17 cellular contexts compared by ENCODE assay signal in genomic region chr7:101167645-101168411, GRCh38. TPM values are rescaled to one million over a fixed set of nuclear protein-coding genes. Genes with fewer than 3 reads are reported as not detected.
A peak's percentile ranks its signal among the peaks of the same experiment; 100 is the strongest.
DNase-seq lines count a peak whose midpoint lies in the region; ATAC-seq, FAIRE-seq and TF ChIP-seq lines count a peak whose summit lies in the region.
"Had no signal": no experiment of that assay in that cellular context is flagged by ENCODE, and none has a peak within 500 bp of the region (broad histone marks: within the 10 kb centered on the region; RNA-seq: fewer than 3 reads in every experiment).

No MANE protein-coding gene starts in this region.

- H3K9me2 ChIP-seq in Karpas-422 (replicated peaks; ENCODE audit: insufficient read depth, low read length): no peaks in the 10 kb centered on the region

- dilution Hi-C loops in endothelial cell of umbilical vein (cut with MboI; ENCODE audit: extremely low pct_ligation_motif_present, low sequenced_read_pairs): no loop called here

- peaks cover 30% of the 10 kb centered on the region for H4K20me1 ChIP-seq in Karpas-422 (ENCODE audit: insufficient read depth, low read depth, low read length)
- H4K20me1 ChIP-seq in endothelial cell of umbilical vein (replicated peaks; ENCODE audit: control insufficient read depth, extremely low read depth, insufficient read depth, low read length): no peaks in the 10 kb centered on the region
- H4K20me1 ChIP-seq in osteoblast (ENCODE audit: insufficient read depth, low read length): peaks cover 15% of the 10 kb centered on the region

- FAIRE-seq in endothelial cell of umbilical vein (lab: Jason Lieb, UNC): no peak
- FAIRE-seq: bronchial epithelial cell had no signal

- H3K79me2 ChIP-seq in Karpas-422 (ENCODE audit: low read length) (0 out of 2 replicates have a peak, but pooled peaks cover 5% of the 10 kb centered on the region), endothelial cell of umbilical vein (ENCODE audit: control insufficient read depth, insufficient read depth, low read length) (no peaks in the 10 kb centered on the region), osteoblast (ENCODE audit: insufficient read depth, low read length) (no peaks in the 10 kb centered on the region)

- no TSS peak for BruUV-seq in endothelial cell of umbilical vein (replicated peaks; lab: Mats Ljungman, UMichigan)

- H3K36me3 ChIP-seq in Karpas-422 (ENCODE audit: insufficient read depth, low read length): no peaks in the 10 kb centered on the region
- H3K36me3 ChIP-seq in endothelial cell of umbilical vein (ENCODE audit: control insufficient read depth in 2 of 2, extremely low read depth in 1 of 2, insufficient read depth in 2 of 2, low read length in 2 of 2): no peaks in the 10 kb centered on the region
- H3K36me3 ChIP-seq in osteoblast (ENCODE audit: insufficient read depth, low read length): no peaks in the 10 kb centered on the region
- H3K36me3 ChIP-seq in tibial artery: no peaks in the 10 kb centered on the region
- H3K36me3 ChIP-seq in upper lobe of left lung: no peaks in the 10 kb centered on the region
- H3K36me3 ChIP-seq: right atrium auricular region had no signal

- intact Hi-C loops in endothelial cell of umbilical vein (cut with micrococcal nuclease) (loop anchor here (10.0 kb wide), 1 partner anchor 273 kb away; the partner anchor contains the start of gene ACHE), tibial artery (cut with DNase I; ENCODE audit: low total_unique reads) (loop anchor here (2.0 to 10.0 kb wide), 2 partner anchors 23 to 273 kb away; partner anchors contain the start of gene ACHE)

- H3K4me1 ChIP-seq in Karpas-422 (ENCODE audit: low read length) (peaks cover 33% of the 10 kb centered on the region), endothelial cell of umbilical vein (ENCODE audit: control insufficient read depth, extremely low read depth, insufficient read depth, low read length) (peaks cover 12% of the 10 kb centered on the region), osteoblast (ENCODE audit: insufficient read depth, low read length) (peaks cover 22% of the 10 kb centered on the region), tibial artery (peaks cover 0 to 61% (median 49%) of the 10 kb centered on the region in 4 donors), upper lobe of left lung (peaks cover 39 to 62% (median 50%) of the 10 kb centered on the region in 4 donors)

- CTCF ChIA-PET in endothelial cell of umbilical vein (lab: Charles Lee): interaction anchor here (1.1 to 1.6 kb wide), 3 partner anchors 11 to 24 kb away, joined by 6 to 17 read pairs (median 7); no protein-coding TSS in a partner anchor

- H3K4me3 ChIP-seq in Karpas-422 (ENCODE audit: low read length): no peak overlapping the region
- no peak overlapping the region for H3K4me3 ChIP-seq in endothelial cell of umbilical vein (replicated peaks in 1 of 3; ENCODE audit: insufficient read depth in 1 of 3, low read depth in 1 of 3, low read length in 3 of 3)
- H3K4me3 ChIP-seq in osteoblast (ENCODE audit: insufficient read depth, low read length): no peak overlapping the region
- no peak overlapping the region for H3K4me3 ChIP-seq in tibial artery
- H3K4me3 ChIP-seq in upper lobe of left lung: no peak overlapping the region
- H3K4me3 ChIP-seq: right atrium auricular region had no signal

- DNase-seq in ELR (ENCODE audit: low read depth): peak; percentile 36
- peak; percentile 60 for DNase-seq in Karpas-422
- no peak for DNase-seq in endothelial cell of umbilical vein (ENCODE audit: low read depth, low spot score)
- peak; percentile 49 for DNase-seq in osteoblast (ENCODE audit: insufficient read length, low spot score, missing footprints)
- no peak for DNase-seq in tibial artery
- DNase-seq in central memory CD4-positive, alpha-beta T cell: no peak
- no peak for DNase-seq in upper lobe of left lung
- DNase-seq: activated CD4-positive, CD25-positive, alpha-beta regulatory T cell treated with anti-CD3 and anti-CD28 coated beads, Interleukin-2, amount 50 U/mL, for 72 hours; GOT3; naive thymus-derived CD8-positive, alpha-beta T cell; NCI-H1092 had no signal

- TF ChIP-seq POLR2A in endothelial cell of umbilical vein (IDR thresholded peaks at IDR 0.05; ENCODE audit: low read depth, low read length) (no peak), upper lobe of left lung (IDR thresholded peaks at IDR 0.05) (no peak)

- H3K4me2 ChIP-seq in Karpas-422 (ENCODE audit: low read depth, low read length, poor library complexity, severe bottlenecking) (no peak overlapping the region), endothelial cell of umbilical vein (ENCODE audit: insufficient read depth, low read length) (no peak overlapping the region), osteoblast (ENCODE audit: insufficient read depth, low read length) (no peak overlapping the region)

- H3K27me3 ChIP-seq in Karpas-422 (ENCODE audit: low read length) (no peaks in the 10 kb centered on the region), endothelial cell of umbilical vein (ENCODE audit: control insufficient read depth in 2 of 2, insufficient read depth in 2 of 2, low read length in 2 of 2) (peaks cover 76 to 83% of the 10 kb centered on the region in 2 experiments), osteoblast (ENCODE audit: insufficient read depth, low read length) (peaks cover 89% of the 10 kb centered on the region), tibial artery (peaks cover 8 to 99% of the 10 kb centered on the region in 2 donors), upper lobe of left lung (peaks cover 0 to 95% (median 65%) of the 10 kb centered on the region in 4 donors)

- POLR2A ChIA-PET in endothelial cell of umbilical vein (lab: Charles Lee): no interaction called here

- H2AFZ ChIP-seq in Karpas-422 (ENCODE audit: low read length) (no peak overlapping the region), endothelial cell of umbilical vein (ENCODE audit: low read depth, low read length) (no peak overlapping the region), osteoblast (ENCODE audit: low read length) (no peak overlapping the region)

- WGBS in upper lobe of left lung, 2 donors: 2 to 7% methylated on average over 12 of the region's 12 CpGs

- no peak for TF ChIP-seq CTCF in endothelial cell of umbilical vein (IDR thresholded peaks at IDR 0.05; ENCODE audit: extremely low read depth in 1 of 2, insufficient read depth in 1 of 2, low read depth in 1 of 2, low read length in 2 of 2)
- TF ChIP-seq CTCF in osteoblast (IDR thresholded peaks at IDR 0.05; ENCODE audit: extremely low read depth, low read depth, low read length): no peak
- TF ChIP-seq CTCF in tibial artery (IDR thresholded peaks at IDR 0.05): no peak
- TF ChIP-seq CTCF in upper lobe of left lung (IDR thresholded peaks at IDR 0.05): no peak

- H3K9me3 ChIP-seq in Karpas-422 (ENCODE audit: low read length): no peaks in the 10 kb centered on the region
- H3K9me3 ChIP-seq in endothelial cell of umbilical vein (replicated peaks; ENCODE audit: control insufficient read depth, insufficient read depth, low read length): no peaks in the 10 kb centered on the region
- no peaks in the 10 kb centered on the region for H3K9me3 ChIP-seq in osteoblast (ENCODE audit: low read depth, low read length)
- H3K9me3 ChIP-seq in tibial artery: no peaks in the 10 kb centered on the region
- no peaks in the 10 kb centered on the region for H3K9me3 ChIP-seq in upper lobe of left lung
- H3K9me3 ChIP-seq: right atrium auricular region had no signal

- TF ChIP-seq EP300 in upper lobe of left lung (IDR thresholded peaks at IDR 0.05): no peak

- H3K9ac ChIP-seq in Karpas-422 (ENCODE audit: low read length) (no peak overlapping the region), endothelial cell of umbilical vein (replicated peaks; ENCODE audit: extremely low read depth, insufficient read depth, low read length) (no peak overlapping the region)

- ATAC-seq in upper lobe of left lung (ENCODE audit: low FRiP score in 2 of 2): no peak
- ATAC-seq: activated naive CD4-positive, alpha-beta T cell treated with anti-CD3 and anti-CD28 coated beads, Interleukin-2, amount 50 U/mL, for 72 hours; naive thymus-derived CD8-positive, alpha-beta T cell had no signal

- H3K27ac ChIP-seq in Karpas-422 (ENCODE audit: low read length) (no peak overlapping the region), endothelial cell of umbilical vein (ENCODE audit: insufficient read depth, low read depth, low read length) (no peak overlapping the region), osteoblast (ENCODE audit: low read depth, low read length) (no peak overlapping the region), tibial artery (no peak overlapping the region), upper lobe of left lung (no peak overlapping the region)
- H3K27ac ChIP-seq: right atrium auricular region had no signal

- no peaks in the 10 kb centered on the region for H3K9me1 ChIP-seq in endothelial cell of umbilical vein (replicated peaks; ENCODE audit: control insufficient read depth, extremely low read depth, insufficient read depth, low read length)

RNA-seq across cellular contexts. Expression of gene VGF, which starts 2.5 kb away (rescaled TPM):
- total RNA-seq in Karpas-422 (2014; rRNA removed; shearing (Covaris generic); ENCODE audit: low replicate concordance): 0.86 and 1.4 TPM in 2 replicates
- not detected in 2 replicates for total RNA-seq in endothelial cell of umbilical vein
- polyA plus RNA-seq in endothelial cell of umbilical vein: 0.03 TPM in 1 of 2 replicates, not detected in the other
- not detected in 2 replicates for polyA plus RNA-seq in endothelial cell of umbilical vein (2011; cell fraction: cytosol; rRNA removed)
- polyA plus RNA-seq in endothelial cell of umbilical vein (2011; cell fraction: nucleus; rRNA removed): not detected in 2 replicates
- not detected in 2 replicates for polyA plus RNA-seq in endothelial cell of umbilical vein (2012)
- polyA minus RNA-seq in endothelial cell of umbilical vein: not detected in 2 replicates
- not detected for polyA minus RNA-seq in endothelial cell of umbilical vein (2011; cell fraction: cytosol; rRNA and poly(A)+ RNA removed)
- polyA minus RNA-seq in endothelial cell of umbilical vein (2011; cell fraction: nucleus; rRNA and poly(A)+ RNA removed): not detected in 2 replicates
- 0.36 TPM in 1 of 2 replicates, not detected in the other for total RNA-seq in osteoblast
- under 1 TPM in 2 of 6 donors, not detected in 4; 0.24 to 0.33 TPM for total RNA-seq in upper lobe of left lung
- total RNA-seq: activated naive CD4-positive, alpha-beta T cell treated with anti-CD3 and anti-CD28 coated beads, Interleukin-2, amount 50 U/mL, for 72 hours; bronchial epithelial cell; liver; naive thymus-derived CD8-positive, alpha-beta T cell; right atrium auricular region had no signal
- polyA plus RNA-seq: CD14-positive monocyte; liver; naive thymus-derived CD8-positive, alpha-beta T cell had no signal

RNA-seq across cellular contexts. Expression of gene NAT16, which starts 12.3 kb away (rescaled TPM):
- not detected in 2 replicates for total RNA-seq in Karpas-422 (2014; rRNA removed; shearing (Covaris generic); ENCODE audit: low replicate concordance)
- not detected in 2 replicates for total RNA-seq in endothelial cell of umbilical vein
- polyA plus RNA-seq in endothelial cell of umbilical vein: not detected in 2 replicates
- not detected in 2 replicates for polyA plus RNA-seq in endothelial cell of umbilical vein (2011; cell fraction: cytosol; rRNA removed)
- polyA plus RNA-seq in endothelial cell of umbilical vein (2011; cell fraction: nucleus; rRNA removed): not detected in 2 replicates
- polyA plus RNA-seq in endothelial cell of umbilical vein (2012): not detected in 2 replicates
- not detected in 2 replicates for polyA minus RNA-seq in endothelial cell of umbilical vein
- polyA minus RNA-seq in endothelial cell of umbilical vein (2011; cell fraction: cytosol; rRNA and poly(A)+ RNA removed): not detected
- not detected in 2 replicates for polyA minus RNA-seq in endothelial cell of umbilical vein (2011; cell fraction: nucleus; rRNA and poly(A)+ RNA removed)
- total RNA-seq in osteoblast: not detected in 2 replicates
- not detected for total RNA-seq in upper lobe of left lung
- total RNA-seq: activated naive CD4-positive, alpha-beta T cell treated with anti-CD3 and anti-CD28 coated beads, Interleukin-2, amount 50 U/mL, for 72 hours; bronchial epithelial cell; liver; naive thymus-derived CD8-positive, alpha-beta T cell; right atrium auricular region; T-helper 2 cell treated with Interferon-gamma antibody and Interleukin-4, amounts not matched to agents 100 ng/mL and 5 ng/mL, for 36 hours had no signal
- polyA plus RNA-seq: CD14-positive monocyte; liver; naive thymus-derived CD8-positive, alpha-beta T cell had no signal

RNA-seq across cellular contexts. Expression of gene AP1S1, which starts 13.6 kb away (rescaled TPM):
- total RNA-seq in Karpas-422 (2014; rRNA removed; shearing (Covaris generic); ENCODE audit: low replicate concordance): 150 and 256 TPM in 2 replicates
- 70.9 and 93.3 TPM in 2 replicates for total RNA-seq in endothelial cell of umbilical vein
- 82.8 and 106 TPM in 2 replicates for polyA plus RNA-seq in endothelial cell of umbilical vein
- polyA plus RNA-seq in endothelial cell of umbilical vein (2011; cell fraction: cytosol; rRNA removed): 139 and 140 TPM in 2 replicates
- polyA plus RNA-seq in endothelial cell of umbilical vein (2011; cell fraction: nucleus; rRNA removed): 68.1 and 78.9 TPM in 2 replicates
- 127 and 166 TPM in 2 replicates for polyA plus RNA-seq in endothelial cell of umbilical vein (2012)
- 67.4 and 70.2 TPM in 2 replicates for polyA minus RNA-seq in endothelial cell of umbilical vein
- 37.6 TPM for polyA minus RNA-seq in endothelial cell of umbilical vein (2011; cell fraction: cytosol; rRNA and poly(A)+ RNA removed)
- 7.4 and 8.7 TPM in 2 replicates for polyA minus RNA-seq in endothelial cell of umbilical vein (2011; cell fraction: nucleus; rRNA and poly(A)+ RNA removed)
- 101 and 102 TPM in 2 replicates for total RNA-seq in osteoblast
- total RNA-seq in upper lobe of left lung: 10 to 100 TPM; 17.1 to 41.9 (median 33.8) TPM

RNA-seq across cellular contexts. Expression of gene MOGAT3, which starts 33.0 kb away (rescaled TPM):
- total RNA-seq in Karpas-422 (2014; rRNA removed; shearing (Covaris generic); ENCODE audit: low replicate concordance): not detected in 2 replicates
- total RNA-seq in endothelial cell of umbilical vein: not detected in 2 replicates
- polyA plus RNA-seq in endothelial cell of umbilical vein: not detected in 2 replicates
- not detected in 2 replicates for polyA plus RNA-seq in endothelial cell of umbilical vein (2011; cell fraction: cytosol; rRNA removed)
- polyA plus RNA-seq in endothelial cell of umbilical vein (2011; cell fraction: nucleus; rRNA removed): not detected in 2 replicates
- not detected in 2 replicates for polyA plus RNA-seq in endothelial cell of umbilical vein (2012)
- polyA minus RNA-seq in endothelial cell of umbilical vein: not detected in 2 replicates
- polyA minus RNA-seq in endothelial cell of umbilical vein (2011; cell fraction: cytosol; rRNA and poly(A)+ RNA removed): not detected
- polyA minus RNA-seq in endothelial cell of umbilical vein (2011; cell fraction: nucleus; rRNA and poly(A)+ RNA removed): not detected in 2 replicates
- not detected in 2 replicates for total RNA-seq in osteoblast
- total RNA-seq in upper lobe of left lung: not detected
- total RNA-seq: activated naive CD4-positive, alpha-beta T cell treated with anti-CD3 and anti-CD28 coated beads, Interleukin-2, amount 50 U/mL, for 72 hours; bronchial epithelial cell; naive thymus-derived CD8-positive, alpha-beta T cell; right atrium auricular region; T-helper 2 cell treated with Interferon-gamma antibody and Interleukin-4, amounts not matched to agents 100 ng/mL and 5 ng/mL, for 36 hours had no signal
- polyA plus RNA-seq: CD14-positive monocyte; naive thymus-derived CD8-positive, alpha-beta T cell had no signal

RNA-seq across cellular contexts. Expression of gene SERPINE1, which starts 40.9 kb away (rescaled TPM):
- not detected in 2 replicates for total RNA-seq in Karpas-422 (2014; rRNA removed; shearing (Covaris generic); ENCODE audit: low replicate concordance)
- total RNA-seq in endothelial cell of umbilical vein (2,296 and 2,645 TPM in 2 replicates), osteoblast (237 and 278 TPM in 2 replicates), upper lobe of left lung (100 to 1,000 TPM in 1 of 6 donors, 10 to 100 TPM in 4, 1 to 10 TPM in 1; 8.4 to 125 (median 24.0) TPM)
- 4,637 and 5,683 TPM in 2 replicates for polyA plus RNA-seq in endothelial cell of umbilical vein
- 3,941 and 4,610 TPM in 2 replicates for polyA plus RNA-seq in endothelial cell of umbilical vein (2011; cell fraction: cytosol; rRNA removed)
- 2,230 and 2,366 TPM in 2 replicates for polyA plus RNA-seq in endothelial cell of umbilical vein (2011; cell fraction: nucleus; rRNA removed)
- 3,488 and 3,747 TPM in 2 replicates for polyA plus RNA-seq in endothelial cell of umbilical vein (2012)
- polyA minus RNA-seq in endothelial cell of umbilical vein: 3,663 and 4,731 TPM in 2 replicates
- 2.8 TPM for polyA minus RNA-seq in endothelial cell of umbilical vein (2011; cell fraction: cytosol; rRNA and poly(A)+ RNA removed)
- polyA minus RNA-seq in endothelial cell of umbilical vein (2011; cell fraction: nucleus; rRNA and poly(A)+ RNA removed): 786 and 802 TPM in 2 replicates
- polyA plus RNA-seq: naive thymus-derived CD8-positive, alpha-beta T cell had no signal

Comparison
In these comparisons a context has a peak if more than half of its experiments do, and no peak if none do; other contexts are left out.
1. DNase-seq: peak in ELR (single experiment), Karpas-422 (single experiment) and osteoblast (single experiment); none in endothelial cell of umbilical vein (single experiment), tibial artery (0 of 2), central memory CD4-positive, alpha-beta T cell (single experiment) and upper lobe of left lung (0 of 2).